Comparison of ENCODE assay signal across 1 cellular context in the genomic region with DNA sequence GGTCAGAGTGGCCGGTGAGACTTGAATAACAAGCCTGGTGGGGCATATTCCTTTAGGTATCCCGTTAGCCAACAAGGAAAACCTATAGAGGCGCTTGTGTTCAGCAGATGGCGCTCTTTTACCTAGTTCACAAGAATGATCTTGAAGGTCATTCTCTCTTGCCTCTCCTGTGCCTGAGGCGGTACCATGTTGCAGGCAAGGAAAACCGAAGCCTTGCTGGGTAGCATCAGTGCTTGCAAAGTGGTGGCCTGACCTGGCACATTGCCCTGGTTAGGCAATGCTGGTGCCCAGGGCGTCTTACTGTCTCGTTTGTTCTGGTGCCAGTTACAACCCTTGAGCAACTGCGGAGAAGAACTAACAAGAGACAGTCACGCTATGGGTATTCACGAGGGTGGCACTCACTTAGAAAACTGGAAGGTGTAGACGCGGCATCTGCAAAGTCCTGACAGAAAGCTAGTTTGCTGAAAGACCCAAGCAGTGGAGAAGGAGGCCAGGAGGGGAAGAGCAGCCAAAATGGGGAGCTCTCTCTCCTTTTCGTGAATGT.
TF ChIP-seq lines count a peak whose summit lies in the region.

No MANE protein-coding gene starts in this region.

TF ChIP-seq in GM23338, 12 proteins besides CTCF, POLR2A, EP300 and RAD21 (continued from another document):
- TF ChIP-seq, protein P1, sequence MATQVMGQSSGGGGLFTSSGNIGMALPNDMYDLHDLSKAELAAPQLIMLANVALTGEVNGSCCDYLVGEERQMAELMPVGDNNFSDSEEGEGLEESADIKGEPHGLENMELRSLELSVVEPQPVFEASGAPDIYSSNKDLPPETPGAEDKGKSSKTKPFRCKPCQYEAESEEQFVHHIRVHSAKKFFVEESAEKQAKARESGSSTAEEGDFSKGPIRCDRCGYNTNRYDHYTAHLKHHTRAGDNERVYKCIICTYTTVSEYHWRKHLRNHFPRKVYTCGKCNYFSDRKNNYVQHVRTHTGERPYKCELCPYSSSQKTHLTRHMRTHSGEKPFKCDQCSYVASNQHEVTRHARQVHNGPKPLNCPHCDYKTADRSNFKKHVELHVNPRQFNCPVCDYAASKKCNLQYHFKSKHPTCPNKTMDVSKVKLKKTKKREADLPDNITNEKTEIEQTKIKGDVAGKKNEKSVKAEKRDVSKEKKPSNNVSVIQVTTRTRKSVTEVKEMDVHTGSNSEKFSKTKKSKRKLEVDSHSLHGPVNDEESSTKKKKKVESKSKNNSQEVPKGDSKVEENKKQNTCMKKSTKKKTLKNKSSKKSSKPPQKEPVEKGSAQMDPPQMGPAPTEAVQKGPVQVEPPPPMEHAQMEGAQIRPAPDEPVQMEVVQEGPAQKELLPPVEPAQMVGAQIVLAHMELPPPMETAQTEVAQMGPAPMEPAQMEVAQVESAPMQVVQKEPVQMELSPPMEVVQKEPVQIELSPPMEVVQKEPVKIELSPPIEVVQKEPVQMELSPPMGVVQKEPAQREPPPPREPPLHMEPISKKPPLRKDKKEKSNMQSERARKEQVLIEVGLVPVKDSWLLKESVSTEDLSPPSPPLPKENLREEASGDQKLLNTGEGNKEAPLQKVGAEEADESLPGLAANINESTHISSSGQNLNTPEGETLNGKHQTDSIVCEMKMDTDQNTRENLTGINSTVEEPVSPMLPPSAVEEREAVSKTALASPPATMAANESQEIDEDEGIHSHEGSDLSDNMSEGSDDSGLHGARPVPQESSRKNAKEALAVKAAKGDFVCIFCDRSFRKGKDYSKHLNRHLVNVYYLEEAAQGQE (IDR thresholded peaks at IDR 0.05; ENCODE audit: unreplicated experiment), result no peak
- TF ChIP-seq NANOG (IDR thresholded peaks at IDR 0.05; ENCODE audit: borderline replicate concordance) (no peak), CREB1 (CRISPR knock-in tag; IDR thresholded peaks at IDR 0.05; ENCODE audit: low read depth) (no peak), POLR2AphosphoS5 (IDR thresholded peaks at IDR 0.05; ENCODE audit: low read depth) (no peak), EZH2 (IDR thresholded peaks at IDR 0.05; ENCODE audit: low read depth, unreplicated experiment) (no peak), JUNB (IDR thresholded peaks at IDR 0.05; ENCODE audit: unreplicated experiment) (no peak)
TF ChIP-seq in GM23338: peak in this region for 0.
